Comparison of ENCODE assay signal across 8 cellular contexts in genomic region chr17:45248132-45248936, GRCh38. TPM values are rescaled to one million over a fixed set of nuclear protein-coding genes. Genes with fewer than 3 reads are reported as not detected.
DNase-seq lines count a peak whose midpoint lies in the region; ATAC-seq and TF ChIP-seq lines count a peak whose summit lies in the region.

No MANE protein-coding gene starts in this region.

- no peak for TF ChIP-seq CTCF in Peyer's patch (IDR thresholded peaks at IDR 0.05)

- ATAC-seq in HG03159 (IDR thresholded peaks at IDR 0.05; ENCODE audit: unreplicated experiment) = peak; percentile 65

- no CpG with 5 or more reads among the region's 39 CpGs for WGBS in iPS DF 6.9 (ENCODE audit: insufficient coverage, insufficient read length)

- H3K4me1 ChIP-seq in Peyer's patch (peaks cover 0 to 36% (median 8%) of the 10 kb centered on the region in 4 donors), iPS DF 6.9 (ENCODE audit: control insufficient read depth, insufficient read depth, low read length) (peaks cover 2% of the 10 kb centered on the region; the same call in 1 of the 2 replicates)

- H3K27ac ChIP-seq in Peyer's patch = peak overlapping the region; percentile 86 to 96 (median 88)
- H3K27ac ChIP-seq in iPS DF 6.9 (ENCODE audit: low read length) = no peak overlapping the region

- H3K27me3 ChIP-seq in Peyer's patch (no peaks in the 10 kb centered on the region), iPS DF 6.9 (ENCODE audit: control insufficient read depth, insufficient read depth, low read length) (no peaks in the 10 kb centered on the region)

- H3K4me1 Mint-ChIP-seq in activated naive CD4-positive, alpha-beta T cell treated with anti-CD3 and anti-CD28 coated beads, Interleukin-2, amount 50 U/mL, for 24 hours = peaks cover 72% of the 10 kb centered on the region

- H3K4me3 ChIP-seq in Peyer's patch (peak overlapping the region; percentile 57 to 83 (median 70)), iPS DF 6.9 (ENCODE audit: low read length) (peak overlapping the region; percentile 75)

- TF ChIP-seq POLR2A in Peyer's patch (IDR thresholded peaks at IDR 0.05) = peak in 1 of 2 donors; percentile 49

- DNase-seq in NOMO-1 (lab: John Stamatoyannopoulos, UW; ENCODE audit: unreplicated experiment in 2 of 2) (peak; percentile 48 to 72), NOMO-1 treated with dmso at 0.1 percent for 144 hours (lab: John Stamatoyannopoulos, UW; ENCODE audit: unreplicated experiment) (no peak), Peyer's patch (peak; percentile 82 to 94 (median 86)), iPS DF 6.9 (ENCODE audit: low read depth, low spot score) (no peak), Ammon's horn (ENCODE audit: low spot score) (no peak)
- DNase-seq in stimulated activated CD4-positive, alpha-beta T cell treated with anti-CD3 and anti-CD28 coated beads, Interleukin-15, amount 100 ng/mL, for 24 hours = peak; percentile 85

- H3K9me3 ChIP-seq in Peyer's patch = no peaks in the 10 kb centered on the region
- no peaks in the 10 kb centered on the region for H3K9me3 ChIP-seq in iPS DF 6.9 (ENCODE audit: control insufficient read depth, insufficient read depth, low read length)

- no peaks in the 10 kb centered on the region for H3K9me3 Mint-ChIP-seq in activated naive CD4-positive, alpha-beta T cell treated with anti-CD3 and anti-CD28 coated beads, Interleukin-2, amount 50 U/mL, for 24 hours

- no peaks in the 10 kb centered on the region for H3K36me3 ChIP-seq in Peyer's patch
- no peaks in the 10 kb centered on the region for H3K36me3 ChIP-seq in iPS DF 6.9 (ENCODE audit: control insufficient read depth, insufficient read depth, low read length)

- peak overlapping the region; percentile 87 for H3K27ac Mint-ChIP-seq in activated naive CD4-positive, alpha-beta T cell treated with anti-CD3 and anti-CD28 coated beads, Interleukin-2, amount 50 U/mL, for 24 hours

- no peaks in the 10 kb centered on the region for H3K27me3 Mint-ChIP-seq in activated naive CD4-positive, alpha-beta T cell treated with anti-CD3 and anti-CD28 coated beads, Interleukin-2, amount 50 U/mL, for 24 hours

- H3K36me3 Mint-ChIP-seq in activated naive CD4-positive, alpha-beta T cell treated with anti-CD3 and anti-CD28 coated beads, Interleukin-2, amount 50 U/mL, for 24 hours = peaks cover 1% of the 10 kb centered on the region

- H3K4me3 Mint-ChIP-seq in activated naive CD4-positive, alpha-beta T cell treated with anti-CD3 and anti-CD28 coated beads, Interleukin-2, amount 50 U/mL, for 24 hours = peak overlapping the region; percentile 88

RNA-seq across cellular contexts. Expression of gene SPATA32, which starts 13.6 kb away (rescaled TPM):
- not detected for total RNA-seq in Peyer's patch

RNA-seq across cellular contexts. Expression of gene FMNL1, which starts 26.6 kb away (rescaled TPM):
- 10 to 100 TPM in 3 of 4 donors, 1 to 10 TPM in 1; 9.3 to 45.4 (median 15.8) TPM for total RNA-seq in Peyer's patch

Comparison
In these comparisons a context has a peak if more than half of its experiments do, and no peak if none do; other contexts are left out.
1. DNase-seq: peak in NOMO-1 (2 of 2), Peyer's patch (3 of 3) and stimulated activated CD4-positive, alpha-beta T cell treated with anti-CD3 and anti-CD28 coated beads, Interleukin-15, amount 100 ng/mL, for 24 hours (single experiment); none in NOMO-1 treated with dmso at 0.1 percent for 144 hours (single experiment), iPS DF 6.9 (single experiment) and Ammon's horn (single experiment).